Comparison of ENCODE assay signal across 11 cellular contexts in the genomic region with DNA sequence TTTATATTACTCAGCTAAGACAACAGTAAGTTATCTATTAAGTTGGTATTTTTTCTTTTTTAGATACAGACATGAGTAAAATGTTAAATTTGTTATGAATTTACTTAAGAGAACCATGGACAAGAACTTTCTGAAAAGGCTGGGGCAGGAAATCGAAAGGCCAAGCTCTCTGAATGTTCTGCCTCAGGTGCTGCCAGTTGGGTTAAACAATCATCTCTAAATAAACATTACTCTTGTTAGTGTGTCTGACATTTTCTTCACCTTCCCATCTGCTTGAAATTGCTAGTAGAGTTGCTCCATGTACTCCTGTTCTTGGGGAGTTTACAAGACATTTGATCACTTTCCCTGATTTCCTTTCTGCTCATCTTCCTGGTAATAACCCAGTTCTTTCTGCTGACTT.
DNase-seq lines count a peak whose midpoint lies in the region; ATAC-seq, FAIRE-seq and TF ChIP-seq lines count a peak whose summit lies in the region.
"Had no signal": no experiment of that assay in that cellular context is flagged by ENCODE, and none has a peak within 500 bp of the region (broad histone marks: within the 10 kb centered on the region; RNA-seq: fewer than 3 reads in every experiment).

No MANE protein-coding gene starts in this region.

- ATAC-seq in GM18858 (IDR thresholded peaks at IDR 0.05; ENCODE audit: unreplicated experiment) (peak; percentile 25), GM21526 (IDR thresholded peaks at IDR 0.05; ENCODE audit: low FRiP score, unreplicated experiment) (peak; percentile 36), HG03280 (IDR thresholded peaks at IDR 0.05; ENCODE audit: unreplicated experiment) (peak; percentile 41), Right ventricle myocardium superior (ENCODE audit: poor library complexity) (no peak)

- H3K27me3 ChIP-seq in bronchial epithelial cell (ENCODE audit: control insufficient read depth, insufficient read depth, low read length), result no peaks in the 10 kb centered on the region
- H3K27me3 ChIP-seq: spleen had no signal

- peak; percentile 39 for DNase-seq in bronchial epithelial cell (ENCODE audit: low read depth)
- DNase-seq in Right ventricle myocardium superior, result no peak
- no peak for DNase-seq in CD1c-positive myeloid dendritic cell (ENCODE audit: extremely low spot score)
- DNase-seq in activated effector memory CD4-positive, alpha-beta T cell treated with anti-CD3 and anti-CD28 coated beads, Interleukin-2, amount 50 U/mL, for 16 hours, result no peak
- DNase-seq in cardiac septum (ENCODE audit: low spot score), result no peak
- DNase-seq: activated T-cell treated with anti-CD3 and anti-CD28 coated beads, Interleukin-2, amount 50 U/mL, for 24 hours; spleen; stimulated activated naive CD4-positive, alpha-beta T cell treated with Interleukin-2 at 50 U/mL for 16 hours had no signal

- no peaks in the 10 kb centered on the region for H3K36me3 ChIP-seq in bronchial epithelial cell (ENCODE audit: control insufficient read depth, insufficient read depth, low read length)
- H3K36me3 ChIP-seq: spleen had no signal

- no peak for TF ChIP-seq CTCF in bronchial epithelial cell (IDR thresholded peaks at IDR 0.05; ENCODE audit: insufficient read depth, low read length, severe bottlenecking)

- intact Hi-C loops in Right ventricle myocardium superior (cut with DNase I), result no loop called here
- intact Hi-C loops in cardiac septum (cut with DNase I), result no loop called here

- H3K4me3 ChIP-seq in bronchial epithelial cell (ENCODE audit: low read depth, low read length), result no peak overlapping the region
- H3K4me3 ChIP-seq: spleen had no signal

- FAIRE-seq in bronchial epithelial cell (lab: Jason Lieb, UNC), result no peak
